6 cellular contexts compared by ENCODE assay signal in genomic region chr19:57903298-57904174, GRCh38. TPM values are rescaled to one million over a fixed set of nuclear protein-coding genes. Genes with fewer than 3 reads are reported as not detected.
DNase-seq lines count a peak whose midpoint lies in the region; ATAC-seq and TF ChIP-seq lines count a peak whose summit lies in the region.

No MANE protein-coding gene starts in this region.

- CTCF ChIA-PET in RWPE1 (lab: Yijun Ruan, JAX) = interaction anchor here (0.7 kb wide), 1 partner anchor 32 kb away, joined by 3 read pairs; no protein-coding TSS in a partner anchor

- POLR2A ChIA-PET in RWPE1 (lab: Yijun Ruan, JAX; ENCODE audit: low non-redundant PET) = no interaction called here

- no peaks in the 10 kb centered on the region for H4K20me1 ChIP-seq in GM23248 (ENCODE audit: insufficient read depth)

- WGBS in GM23248 (ENCODE audit: low coverage in 1 of 2, low lambda C conversion rate in 2 of 2, missing lambda C conversion rate in 2 of 2), 2 experiments = 51 to 52% methylated on average over 9 of the region's 9 CpGs

- H3K36me3 ChIP-seq in GM23248 (ENCODE audit: low read depth) = 0 out of 2 replicates have a peak, but pooled peaks cover 7% of the 10 kb centered on the region

- H3K79me2 ChIP-seq in GM23248 (ENCODE audit: insufficient read depth) = peaks cover 30% of the 10 kb centered on the region

- peak overlapping the region; percentile 66 for H2AFZ ChIP-seq in GM23248

- no peak overlapping the region for H3K4me2 ChIP-seq in GM23248 (ENCODE audit: unreplicated experiment)

- no peaks in the 10 kb centered on the region for H3K9me3 ChIP-seq in GM23248 (ENCODE audit: low read depth)

- peak overlapping the region; percentile 43; the same call in 1 of the 2 replicates for H3K9ac ChIP-seq in GM23248

- peak overlapping the region; percentile 17; the same call in 1 of the 2 replicates for H3K27ac ChIP-seq in GM23248
- no peak overlapping the region for H3K27ac ChIP-seq in RWPE1

- H3K4me3 ChIP-seq in GM23248 = no peak overlapping the region

- no peaks in the 10 kb centered on the region for H3F3A ChIP-seq in GM23248 (ENCODE audit: insufficient read depth)

- ATAC-seq in GM21528 (IDR thresholded peaks at IDR 0.05; ENCODE audit: low FRiP score, unreplicated experiment) (no peak), HG03520 (IDR thresholded peaks at IDR 0.05; ENCODE audit: unreplicated experiment) (no peak), omental fat pad (ENCODE audit: low FRiP score) (no peak)

- in situ Hi-C loops in GM23248 (cut with MboI) = no loop called here

- H3K4me1 ChIP-seq in GM23248 (ENCODE audit: insufficient read depth) = peaks cover 4% of the 10 kb centered on the region; the same call in 1 of the 2 replicates

- no peaks in the 10 kb centered on the region for H3K27me3 ChIP-seq in GM23248 (replicated peaks; ENCODE audit: insufficient read depth)

- H3K9me2 ChIP-seq in GM23248 (ENCODE audit: insufficient read depth) = no peaks in the 10 kb centered on the region

- TF ChIP-seq CTCF in RWPE1 (conservative IDR thresholded peaks at IDR 0.05; ENCODE audit: low read depth) (peak; percentile 36), omental fat pad (IDR thresholded peaks at IDR 0.05) (no peak)

- DNase-seq in GM23248 = peak; percentile 76
- peak; percentile 16 for DNase-seq in RWPE1 (ENCODE audit: low spot score)
- DNase-seq in kidney glomerular epithelial cell (lab: John Stamatoyannopoulos, UW) = peak; percentile 7
- no peak for DNase-seq in omental fat pad (ENCODE audit: low spot score)

RNA-seq across cellular contexts. Expression of gene ZNF417, which starts 12.9 kb away (rescaled TPM):
- total RNA-seq in GM23248 (2014; rRNA removed; shearing (Covaris generic)) = 9.8 and 14.7 TPM in 2 replicates
- polyA plus RNA-seq in GM23248 (2016; fragmentation: Nextera tagmentation; extraction: Ambion mirVana) = 3.6 and 5.1 TPM in 2 replicates
- total RNA-seq in omental fat pad = 10 to 100 TPM; 10.8 to 13.2 (median 11.0) TPM

RNA-seq across cellular contexts. Expression of gene ZNF814, which starts 14.7 kb away (rescaled TPM):
- total RNA-seq in GM23248 (2014; rRNA removed; shearing (Covaris generic)) = 3.3 and 3.6 TPM in 2 replicates
- 11.7 and 14.1 TPM in 2 replicates for polyA plus RNA-seq in GM23248 (2016; fragmentation: Nextera tagmentation; extraction: Ambion mirVana)
- total RNA-seq in omental fat pad = 10 to 100 TPM; 13.3 to 25.9 (median 15.1) TPM

RNA-seq across cellular contexts. Expression of gene ZNF418, which starts 31.7 kb away (rescaled TPM):
- total RNA-seq in GM23248 (2014; rRNA removed; shearing (Covaris generic)) = 2.6 and 2.8 TPM in 2 replicates
- polyA plus RNA-seq in GM23248 (2016; fragmentation: Nextera tagmentation; extraction: Ambion mirVana) = 1.0 and 2.2 TPM in 2 replicates
- 1 to 10 TPM; 4.1 to 7.9 (median 5.5) TPM for total RNA-seq in omental fat pad

RNA-seq across cellular contexts. Expression of gene ZNF256, which starts 44.0 kb away (rescaled TPM):
- total RNA-seq in GM23248 (2014; rRNA removed; shearing (Covaris generic)) = 1.5 and 5.2 TPM in 2 replicates
- 3.1 and 3.3 TPM in 2 replicates for polyA plus RNA-seq in GM23248 (2016; fragmentation: Nextera tagmentation; extraction: Ambion mirVana)
- 1 to 10 TPM; 3.1 to 7.9 (median 4.3) TPM for total RNA-seq in omental fat pad

RNA-seq across cellular contexts. Expression of gene ZNF587, which starts 53.9 kb away (rescaled TPM):
- total RNA-seq in GM23248 (2014; rRNA removed; shearing (Covaris generic)) = 10.0 and 14.3 TPM in 2 replicates
- polyA plus RNA-seq in GM23248 (2016; fragmentation: Nextera tagmentation; extraction: Ambion mirVana) = 6.9 and 8.0 TPM in 2 replicates
- total RNA-seq in omental fat pad = 10 to 100 TPM; 11.8 to 36.3 (median 19.9) TPM
